In the genomic region with DNA sequence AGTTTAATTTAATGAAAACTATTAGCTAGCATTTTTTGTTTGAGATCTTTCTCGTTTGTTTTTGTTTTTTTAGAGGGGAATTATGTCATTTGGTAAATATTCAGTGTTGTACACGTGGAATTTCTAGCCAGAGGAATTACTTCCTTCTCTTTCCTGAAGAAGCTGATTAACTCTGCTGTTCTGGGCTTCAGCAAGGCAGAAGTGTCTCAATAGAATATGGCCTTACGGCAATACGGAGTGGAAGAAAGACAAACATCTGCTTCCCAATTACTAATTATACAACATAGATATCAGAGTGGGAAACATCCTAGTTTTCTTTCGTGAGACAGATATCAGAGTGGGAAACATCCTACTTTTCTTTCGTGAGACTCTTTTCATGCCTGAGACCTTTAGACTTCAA, we compare ENCODE assay signal across 20 cellular contexts. TPM values are rescaled to one million over a fixed set of nuclear protein-coding genes. Genes with fewer than 3 reads are reported as not detected.
DNase-seq lines count a peak whose midpoint lies in the region; ATAC-seq and TF ChIP-seq lines count a peak whose summit lies in the region.
"Had no signal": no experiment of that assay in that cellular context is flagged by ENCODE, and none has a peak within 500 bp of the region (broad histone marks: within the 10 kb centered on the region; RNA-seq: fewer than 3 reads in every experiment).

No MANE protein-coding gene starts in this region.

- H3K27ac ChIP-seq in SK-N-MC = peak overlapping the region; percentile 36; the same call in 1 of the 2 replicates

- H3K36me3 ChIP-seq in SK-N-MC (ENCODE audit: insufficient read depth, low read length) = no peaks in the 10 kb centered on the region

- intact Hi-C loops in left colon (cut with DNase I, micrococcal nuclease) = no loop called here

- H3K9me3 Mint-ChIP-seq in osteocyte (ENCODE audit: unreplicated experiment) = no peaks in the 10 kb centered on the region
- H3K9me3 Mint-ChIP-seq: natural killer cell treated with Interleukin-12 subunit alpha and Interleukin-12 subunit beta and Interleukin-15 and Interleukin-18, amount 100 ng/mL, for 72 hours had no signal

- peak; percentile 49 for DNase-seq in EH (ENCODE audit: low read depth)
- DNase-seq in SK-N-MC (ENCODE audit: low read depth, low spot score) = no peak
- no peak for DNase-seq in epithelial cell of proximal tubule (ENCODE audit: low read depth)
- no peak for DNase-seq in osteocyte (ENCODE audit: extremely low spot score, unreplicated experiment)
- DNase-seq in hypothalamus (lab: John Stamatoyannopoulos, UW) = no peak
- DNase-seq in NCI-H146 (lab: John Stamatoyannopoulos, UW) = no peak
- DNase-seq in left colon = no peak
- DNase-seq: activated CD4-positive, alpha-beta T cell treated with anti-CD3 and anti-CD28 coated beads, Interleukin-2, amount 10 ng/mL, durations not matched to agents 7 days and 5 days; activated naive CD4-positive, alpha-beta T cell treated with Interleukin-2 at 50 U/mL for 16 hours; DMS 273 treated with DMSO at 0.1 percent for 48 hours; effector CD4-positive, alpha-beta T cell; KBM-7; NCI-H1092 treated with DMSO at 0.1 percent for 48 hours; NCI-H748 treated with DMSO at 0.1 percent for 48 hours; stimulated activated CD4-positive, alpha-beta T cell treated with anti-CD3 and anti-CD28 coated beads, Interleukin-2, amount 100 ng/mL, for 48 hours; stimulated activated CD8-positive, alpha-beta memory T cell treated with anti-CD3 and anti-CD28 coated beads, Interleukin-4, amount 100 ng/mL, for 48 hours had no signal

- no peak for TF ChIP-seq CTCF in epithelial cell of proximal tubule (conservative IDR thresholded peaks at IDR 0.05; ENCODE audit: low read depth, low read length)
- no peak for TF ChIP-seq CTCF in osteocyte (IDR thresholded peaks at IDR 0.05)

- H3K27ac Mint-ChIP-seq in osteocyte (ENCODE audit: unreplicated experiment) = peak overlapping the region; percentile 87
- H3K27ac Mint-ChIP-seq: activated CD4-positive, alpha-beta T cell treated with anti-CD3 and anti-CD28 coated beads, Interleukin-2, amount 10 ng/mL, durations not matched to agents 7 days and 5 days; natural killer cell treated with Interleukin-12 subunit alpha and Interleukin-12 subunit beta and Interleukin-15 and Interleukin-18, amount 100 ng/mL, for 72 hours had no signal

- no peaks in the 10 kb centered on the region for H3K9me3 ChIP-seq in SK-N-MC (ENCODE audit: low read depth, low read length)

- H3K9ac ChIP-seq in SK-N-MC (ENCODE audit: insufficient read length) = no peak overlapping the region

- H3K4me3 ChIP-seq in SK-N-MC = no peak overlapping the region
- H3K4me3 ChIP-seq in epithelial cell of proximal tubule (ENCODE audit: low read depth, low read length) = peak overlapping the region; percentile 27

- H3K27me3 Mint-ChIP-seq in osteocyte (ENCODE audit: unreplicated experiment) = no peaks in the 10 kb centered on the region
- H3K27me3 Mint-ChIP-seq: brain had no signal

- H3K36me3 Mint-ChIP-seq in osteocyte (ENCODE audit: unreplicated experiment) = peaks cover 28% of the 10 kb centered on the region
- H3K36me3 Mint-ChIP-seq: natural killer cell treated with Interleukin-12 subunit alpha and Interleukin-12 subunit beta and Interleukin-15 and Interleukin-18, amount 100 ng/mL, for 72 hours had no signal

- peak overlapping the region; percentile 30 for H3K4me3 Mint-ChIP-seq in osteocyte (ENCODE audit: unreplicated experiment)
- H3K4me3 Mint-ChIP-seq: activated CD4-positive, alpha-beta T cell treated with anti-CD3 and anti-CD28 coated beads, Interleukin-2, amount 10 ng/mL, durations not matched to agents 7 days and 5 days; brain; natural killer cell treated with Interleukin-12 subunit alpha and Interleukin-12 subunit beta and Interleukin-15 and Interleukin-18, amount 100 ng/mL, for 72 hours had no signal

- ATAC-seq in HG03097 (IDR thresholded peaks at IDR 0.05; ENCODE audit: low FRiP score, unreplicated experiment) (no peak), left colon (no peak)
- ATAC-seq: natural killer cell treated with Interleukin-12 subunit alpha and Interleukin-12 subunit beta and Interleukin-15 and Interleukin-18, amount 100 ng/mL, for 72 hours; sciatic nerve had no signal

- peaks cover 72% of the 10 kb centered on the region for H3K4me1 Mint-ChIP-seq in osteocyte (ENCODE audit: unreplicated experiment)
- H3K4me1 Mint-ChIP-seq: activated CD4-positive, alpha-beta T cell treated with anti-CD3 and anti-CD28 coated beads, Interleukin-2, amount 10 ng/mL, durations not matched to agents 7 days and 5 days had no signal

RNA-seq across cellular contexts. Expression of gene P3H2, which starts 11.9 kb away (rescaled TPM):
- 75.6 and 107 TPM in 2 replicates for total RNA-seq in epithelial cell of proximal tubule
- 132 and 143 TPM in 2 replicates for total RNA-seq in osteocyte
- total RNA-seq in left colon = 10 to 100 TPM; 39.5 to 46.4 TPM
- total RNA-seq: activated CD4-positive, alpha-beta T cell treated with anti-CD3 and anti-CD28 coated beads, Interleukin-2, amount 10 ng/mL, durations not matched to agents 7 days and 5 days; natural killer cell treated with Interleukin-12 subunit alpha and Interleukin-12 subunit beta and Interleukin-15 and Interleukin-18, amount 100 ng/mL, for 72 hours had no signal
